In genomic region chr11:117855452-117855851, GRCh38 we compare ENCODE assay signal across 1 cellular context.
TF ChIP-seq lines count a peak whose summit lies in the region.

No MANE protein-coding gene starts in this region.

TF ChIP-seq in GM23338, 12 proteins besides CTCF, POLR2A, EP300 and RAD21 (continued from another document):
- TF ChIP-seq ZNF462 (CRISPR knock-in tag; IDR thresholded peaks at IDR 0.05) (no peak), EZH2 (IDR thresholded peaks at IDR 0.05; ENCODE audit: low read depth, unreplicated experiment) (no peak), STAT1 (IDR thresholded peaks at IDR 0.05; ENCODE audit: unreplicated experiment) (no peak), POLR2AphosphoS5 (IDR thresholded peaks at IDR 0.05; ENCODE audit: low read depth) (no peak), EZH2phosphoT487 (IDR thresholded peaks at IDR 0.05; ENCODE audit: unreplicated experiment) (no peak)
- TF ChIP-seq, protein P1, sequence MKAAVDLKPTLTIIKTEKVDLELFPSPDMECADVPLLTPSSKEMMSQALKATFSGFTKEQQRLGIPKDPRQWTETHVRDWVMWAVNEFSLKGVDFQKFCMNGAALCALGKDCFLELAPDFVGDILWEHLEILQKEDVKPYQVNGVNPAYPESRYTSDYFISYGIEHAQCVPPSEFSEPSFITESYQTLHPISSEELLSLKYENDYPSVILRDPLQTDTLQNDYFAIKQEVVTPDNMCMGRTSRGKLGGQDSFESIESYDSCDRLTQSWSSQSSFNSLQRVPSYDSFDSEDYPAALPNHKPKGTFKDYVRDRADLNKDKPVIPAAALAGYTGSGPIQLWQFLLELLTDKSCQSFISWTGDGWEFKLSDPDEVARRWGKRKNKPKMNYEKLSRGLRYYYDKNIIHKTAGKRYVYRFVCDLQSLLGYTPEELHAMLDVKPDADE (IDR thresholded peaks at IDR 0.05): no peak
